In the genomic region with DNA sequence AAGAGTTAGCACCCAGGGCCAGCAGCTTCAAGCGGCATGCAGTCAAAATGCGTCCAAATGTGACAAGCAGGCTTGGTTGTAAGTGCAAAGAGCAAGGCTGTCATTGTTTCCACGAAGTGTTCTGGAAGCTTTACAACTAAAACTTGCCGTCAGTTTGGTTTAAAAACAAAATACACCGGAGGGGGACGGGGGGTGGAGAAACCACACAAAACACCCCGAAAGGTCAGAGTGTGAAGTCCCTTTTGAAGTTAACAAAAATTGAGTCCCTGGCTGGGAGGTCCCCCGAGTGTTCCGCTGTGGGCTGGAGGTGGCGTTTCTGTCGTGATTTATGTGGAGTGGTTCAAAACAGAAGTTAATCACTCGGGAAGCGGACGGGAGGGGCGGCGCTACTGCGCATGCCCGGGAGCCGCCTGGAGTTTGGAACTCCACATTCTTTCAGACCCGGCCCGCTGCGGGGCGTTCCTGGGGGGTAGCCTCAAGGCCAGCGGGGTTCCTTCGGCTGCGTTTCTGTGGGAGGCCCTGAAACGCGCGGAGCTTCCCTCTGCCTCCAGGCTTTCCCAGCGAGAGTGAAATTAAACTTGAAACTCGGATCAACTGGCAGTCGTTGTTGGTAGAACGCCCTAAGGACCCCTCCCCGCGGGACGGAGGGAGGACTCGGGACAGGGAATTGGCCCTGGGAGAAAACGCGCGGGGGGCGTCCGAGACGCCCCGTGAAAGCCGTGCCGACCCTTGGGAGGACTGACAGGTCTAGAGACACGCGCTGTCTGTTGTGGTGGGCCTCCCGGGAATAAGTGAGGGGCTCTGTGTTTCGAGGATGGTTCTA, we compare ENCODE assay signal across 8 cellular contexts. TPM values are rescaled to one million over a fixed set of nuclear protein-coding genes. Genes with fewer than 3 reads are reported as not detected.
DNase-seq lines count a peak whose midpoint lies in the region; ATAC-seq and TF ChIP-seq lines count a peak whose summit lies in the region.

No MANE protein-coding gene starts in this region.

- intact Hi-C loops in dendritic cell treated with granulocyte-macrophage colony-stimulating factor and Interleukin-4, amounts not matched to agents 40 ng/mL and 50 ng/mL, for 4 days (cut with micrococcal nuclease), result loop anchor here (5.0 to 10.0 kb wide), 2 partner anchors 211 to 423 kb away; no protein-coding TSS in a partner anchor

- no peaks in the 10 kb centered on the region for H3K36me3 ChIP-seq in liver (ENCODE audit: control insufficient read depth in 4 of 4, insufficient read depth in 3 of 4, low read depth in 1 of 4, low read length in 3 of 4)

- H3K27me3 ChIP-seq in liver (ENCODE audit: control insufficient read depth in 4 of 4, insufficient read depth in 4 of 4, low read length in 3 of 4), result no peaks in the 10 kb centered on the region

- H3K27me3 Mint-ChIP-seq in dendritic cell treated with granulocyte-macrophage colony-stimulating factor and Interleukin-4, amounts not matched to agents 40 ng/mL and 50 ng/mL, for 4 days, result no peaks in the 10 kb centered on the region

- H3K4me3 Mint-ChIP-seq in dendritic cell treated with granulocyte-macrophage colony-stimulating factor and Interleukin-4, amounts not matched to agents 40 ng/mL and 50 ng/mL, for 4 days, result peak overlapping the region; percentile 90

- DNase-seq in NCI-H1417 (lab: John Stamatoyannopoulos, UW) (peak; percentile 62 to 67 (median 64)), NCI-H1417 treated with DMSO at 0.1 percent for 48 hours (lab: John Stamatoyannopoulos, UW) (no peak), NCI-H526 treated with DMSO at 0.1 percent for 48 hours (lab: John Stamatoyannopoulos, UW) (peak; percentile 33)
- DNase-seq in activated CD4-positive, alpha-beta T cell treated with anti-CD3 and anti-CD28 coated beads, Interleukin-2, amount 50 U/mL, for 48 hours, result peak; percentile 92 to 94
- DNase-seq in stimulated activated CD4-positive, alpha-beta T cell treated with anti-CD3 and anti-CD28 coated beads, Interleukin-2, amount 100 ng/mL, for 48 hours, result peak; percentile 77 to 83

- peaks cover 20% of the 10 kb centered on the region for H3K4me1 Mint-ChIP-seq in dendritic cell treated with granulocyte-macrophage colony-stimulating factor and Interleukin-4, amounts not matched to agents 40 ng/mL and 50 ng/mL, for 4 days (ENCODE audit: low read depth)

- peak overlapping the region; percentile 99 for H3K27ac Mint-ChIP-seq in dendritic cell treated with granulocyte-macrophage colony-stimulating factor and Interleukin-4, amounts not matched to agents 40 ng/mL and 50 ng/mL, for 4 days

- H3K9me3 ChIP-seq in liver (ENCODE audit: control insufficient read depth in 4 of 4, low read length in 3 of 4), result no peaks in the 10 kb centered on the region

- peaks cover 3 to 42% (median 27%) of the 10 kb centered on the region in 4 donors for H3K4me1 ChIP-seq in liver (ENCODE audit: control insufficient read depth in 4 of 4, insufficient read depth in 4 of 4, low read length in 3 of 4)

- H3K9ac ChIP-seq in liver (ENCODE audit: low read depth in 1 of 2, low read length in 2 of 2), result peak overlapping the region; percentile 99 to 100

- under 1% methylated on average over 50 of the region's 50 CpGs for WGBS in liver

- peak overlapping the region; percentile 63 to 92 (median 90) for H3K4me3 ChIP-seq in liver (ENCODE audit: low read depth in 1 of 3, low read length in 3 of 3)

- H3K9me3 Mint-ChIP-seq in dendritic cell treated with granulocyte-macrophage colony-stimulating factor and Interleukin-4, amounts not matched to agents 40 ng/mL and 50 ng/mL, for 4 days, result no peaks in the 10 kb centered on the region

- ATAC-seq in HG03108 (IDR thresholded peaks at IDR 0.05; ENCODE audit: unreplicated experiment), result no peak

- H3K36me3 Mint-ChIP-seq in dendritic cell treated with granulocyte-macrophage colony-stimulating factor and Interleukin-4, amounts not matched to agents 40 ng/mL and 50 ng/mL, for 4 days (ENCODE audit: low read depth), result peaks cover 51% of the 10 kb centered on the region

- peak overlapping the region; percentile 99 to 100 for H3K27ac ChIP-seq in liver (ENCODE audit: low read depth in 1 of 2, low read length in 2 of 2)

- TF ChIP-seq RAD21 in liver (IDR thresholded peaks at IDR 0.05), result peak in 1 of 2 donors; percentile 35

- TF ChIP-seq CTCF in liver (IDR thresholded peaks at IDR 0.05; ENCODE audit: low read depth, low read length, missing input control), result no peak

TF ChIP-seq in liver, 16 proteins besides CTCF, POLR2A, EP300 and RAD21:
- TF ChIP-seq MAX (IDR thresholded peaks at IDR 0.05) (peak; percentile 17), HNF4A (conservative IDR thresholded peaks at IDR 0.05) (peak; percentile 55 to 56), JUND (IDR thresholded peaks at IDR 0.05) (peak; percentile 65 to 72), ATF3 (IDR thresholded peaks at IDR 0.05) (no peak), NR2F2 (IDR thresholded peaks at IDR 0.05) (peak; percentile 47), TAF1 (conservative IDR thresholded peaks at IDR 0.05) (peak; percentile 90), SP1 (IDR thresholded peaks at IDR 0.05) (peak; percentile 70), FOXA2 (IDR thresholded peaks at IDR 0.05) (no peak), YY1 (IDR thresholded peaks at IDR 0.05) (peak; percentile 74), GABPA (IDR thresholded peaks at IDR 0.05 in 1 of 2, conservative IDR thresholded peaks at IDR 0.05 in 1 of 2) (no peak), FOXA1 (IDR thresholded peaks at IDR 0.05) (no peak), RXRA (IDR thresholded peaks at IDR 0.05) (peak; percentile 41 to 59), EGR1 (IDR thresholded peaks at IDR 0.05; ENCODE audit: low read depth in 2 of 2) (peak in 1 of 2 donors; percentile 23), HNF4G (IDR thresholded peaks at IDR 0.05) (no peak)
- TF ChIP-seq, protein P1, sequence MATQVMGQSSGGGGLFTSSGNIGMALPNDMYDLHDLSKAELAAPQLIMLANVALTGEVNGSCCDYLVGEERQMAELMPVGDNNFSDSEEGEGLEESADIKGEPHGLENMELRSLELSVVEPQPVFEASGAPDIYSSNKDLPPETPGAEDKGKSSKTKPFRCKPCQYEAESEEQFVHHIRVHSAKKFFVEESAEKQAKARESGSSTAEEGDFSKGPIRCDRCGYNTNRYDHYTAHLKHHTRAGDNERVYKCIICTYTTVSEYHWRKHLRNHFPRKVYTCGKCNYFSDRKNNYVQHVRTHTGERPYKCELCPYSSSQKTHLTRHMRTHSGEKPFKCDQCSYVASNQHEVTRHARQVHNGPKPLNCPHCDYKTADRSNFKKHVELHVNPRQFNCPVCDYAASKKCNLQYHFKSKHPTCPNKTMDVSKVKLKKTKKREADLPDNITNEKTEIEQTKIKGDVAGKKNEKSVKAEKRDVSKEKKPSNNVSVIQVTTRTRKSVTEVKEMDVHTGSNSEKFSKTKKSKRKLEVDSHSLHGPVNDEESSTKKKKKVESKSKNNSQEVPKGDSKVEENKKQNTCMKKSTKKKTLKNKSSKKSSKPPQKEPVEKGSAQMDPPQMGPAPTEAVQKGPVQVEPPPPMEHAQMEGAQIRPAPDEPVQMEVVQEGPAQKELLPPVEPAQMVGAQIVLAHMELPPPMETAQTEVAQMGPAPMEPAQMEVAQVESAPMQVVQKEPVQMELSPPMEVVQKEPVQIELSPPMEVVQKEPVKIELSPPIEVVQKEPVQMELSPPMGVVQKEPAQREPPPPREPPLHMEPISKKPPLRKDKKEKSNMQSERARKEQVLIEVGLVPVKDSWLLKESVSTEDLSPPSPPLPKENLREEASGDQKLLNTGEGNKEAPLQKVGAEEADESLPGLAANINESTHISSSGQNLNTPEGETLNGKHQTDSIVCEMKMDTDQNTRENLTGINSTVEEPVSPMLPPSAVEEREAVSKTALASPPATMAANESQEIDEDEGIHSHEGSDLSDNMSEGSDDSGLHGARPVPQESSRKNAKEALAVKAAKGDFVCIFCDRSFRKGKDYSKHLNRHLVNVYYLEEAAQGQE (IDR thresholded peaks at IDR 0.05), result peak; percentile 85
- TF ChIP-seq, protein P2, sequence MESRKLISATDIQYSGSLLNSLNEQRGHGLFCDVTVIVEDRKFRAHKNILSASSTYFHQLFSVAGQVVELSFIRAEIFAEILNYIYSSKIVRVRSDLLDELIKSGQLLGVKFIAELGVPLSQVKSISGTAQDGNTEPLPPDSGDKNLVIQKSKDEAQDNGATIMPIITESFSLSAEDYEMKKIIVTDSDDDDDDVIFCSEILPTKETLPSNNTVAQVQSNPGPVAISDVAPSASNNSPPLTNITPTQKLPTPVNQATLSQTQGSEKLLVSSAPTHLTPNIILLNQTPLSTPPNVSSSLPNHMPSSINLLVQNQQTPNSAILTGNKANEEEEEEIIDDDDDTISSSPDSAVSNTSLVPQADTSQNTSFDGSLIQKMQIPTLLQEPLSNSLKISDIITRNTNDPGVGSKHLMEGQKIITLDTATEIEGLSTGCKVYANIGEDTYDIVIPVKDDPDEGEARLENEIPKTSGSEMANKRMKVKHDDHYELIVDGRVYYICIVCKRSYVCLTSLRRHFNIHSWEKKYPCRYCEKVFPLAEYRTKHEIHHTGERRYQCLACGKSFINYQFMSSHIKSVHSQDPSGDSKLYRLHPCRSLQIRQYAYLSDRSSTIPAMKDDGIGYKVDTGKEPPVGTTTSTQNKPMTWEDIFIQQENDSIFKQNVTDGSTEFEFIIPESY (IDR thresholded peaks at IDR 0.05), result peak; percentile 40

RNA-seq across cellular contexts. Expression of gene TGIF1, which starts 1.4 kb away (rescaled TPM):
- 10 to 100 TPM; 22.9 to 26.4 TPM for total RNA-seq in liver
- polyA plus RNA-seq in liver, result 10 to 100 TPM; 13.1 to 14.0 TPM
